ENCODE assay signal across 8 cellular contexts in genomic region chr15:85793641-85794597, GRCh38.
A peak's percentile ranks its signal among the peaks of the same experiment; 100 is the strongest.
DNase-seq lines count a peak whose midpoint lies in the region; ATAC-seq and TF ChIP-seq lines count a peak whose summit lies in the region.

No MANE protein-coding gene starts in this region.

- peak; percentile 33 for DNase-seq in AG10803 (ENCODE audit: low read depth)
- DNase-seq in T-helper 2 cell = peak in 3 of 5 experiments; percentile 12 to 63 (median 22)
- DNase-seq in cardiac fibroblast (ENCODE audit: low read depth in 2 of 2) = peak; percentile 38 to 69
- peak; percentile 17 to 36 for DNase-seq in stimulated activated CD4-positive, alpha-beta T cell treated with anti-CD3 and anti-CD28 coated beads, Interleukin-4, amount 100 ng/mL, for 4 hours
- DNase-seq in dedifferentiated amniotic fluid mesenchymal stem cell (ENCODE audit: extremely low spot score) = no peak

- TF ChIP-seq CTCF in AG10803 (conservative IDR thresholded peaks at IDR 0.05; ENCODE audit: low read length) (no peak), cardiac fibroblast (IDR thresholded peaks at IDR 0.05; ENCODE audit: low read depth, low read length) (no peak)

- peak; percentile 41 for ATAC-seq in GM19372 (IDR thresholded peaks at IDR 0.05; ENCODE audit: low read depth, unreplicated experiment)
- peak; percentile 50 for ATAC-seq in HG03432 (IDR thresholded peaks at IDR 0.05; ENCODE audit: unreplicated experiment)

- H3K4me3 ChIP-seq in AG10803 (ENCODE audit: low read length) (peak overlapping the region; percentile 84), cardiac fibroblast (replicated peaks in 1 of 2; ENCODE audit: low read depth in 2 of 2, low read length in 2 of 2) (peak overlapping the region; percentile 63 to 76)

- no peaks in the 10 kb centered on the region for H3K27me3 ChIP-seq in layer of hippocampus (ENCODE audit: control insufficient read depth, insufficient read depth, low read length)

- H3K27ac ChIP-seq in layer of hippocampus (ENCODE audit: low read depth, low read length) = peak overlapping the region; percentile 88
